Comparison of ENCODE assay signal across 24 cellular contexts in genomic region chr14:70833884-70834283, GRCh38.
"Had no signal": no experiment of that assay in that cellular context is flagged by ENCODE, and none has a peak within 500 bp of the region (broad histone marks: within the 10 kb centered on the region; RNA-seq: fewer than 3 reads in every experiment).

No MANE protein-coding gene starts in this region.

- H3K9me3 ChIP-seq: ovary, psoas muscle, right lobe of liver, sigmoid colon, stomach, thyroid gland, uterus had no signal

- H3K36me3 ChIP-seq: neural progenitor cell, ovary, right lobe of liver, sigmoid colon, stomach, thoracic aorta, thyroid gland, tibial nerve, uterus had no signal

- H2AFZ ChIP-seq: neural progenitor cell, parathyroid adenoma had no signal

- ATAC-seq: naive thymus-derived CD4-positive, alpha-beta T cell; natural killer cell; psoas muscle; right cardiac atrium; right lobe of liver; stimulated activated effector memory CD8-positive, alpha-beta T cell treated with anti-CD3 and anti-CD28 coated beads, Interleukin-12 subunit alpha, Interleukin-12 subunit beta, amount 100 ng/mL, for 72 hours; stimulated activated naive B cell treated with anti-CD40 and anti-IgM and Interleukin-4, amounts not matched to agents 10 μg/mL and 1 μg/mL and 100 μg/mL, for 72 hours had no signal

- H3K4me3 ChIP-seq: neural progenitor cell, ovary, psoas muscle, right lobe of liver, sigmoid colon, stomach, thoracic aorta, thyroid gland, tibial nerve, uterus had no signal

- H3K79me2 ChIP-seq: parathyroid adenoma had no signal

- DNase-seq: naive thymus-derived CD4-positive, alpha-beta T cell; natural killer cell; occipital lobe; ovary; posterior cingulate gyrus; psoas muscle; right cardiac atrium; right lobe of liver; sigmoid colon; small intestine; stimulated activated CD4-positive, alpha-beta T cell treated with anti-CD3 and anti-CD28 coated beads, Interleukin-15, amount 100 ng/mL, for 24 hours; stimulated activated CD4-positive, alpha-beta T cell treated with anti-CD3 and anti-CD28 coated beads, Interleukin-2, amount 100 ng/mL, for 24 hours; stimulated activated CD4-positive, alpha-beta T cell treated with anti-CD3 and anti-CD28 coated beads, Interleukin-2, amount 100 ng/mL, for 48 hours; stimulated activated CD4-positive, alpha-beta T cell treated with anti-CD3 and anti-CD28 coated beads, Interleukin-4, amount 100 ng/mL, for 24 hours; stimulated activated naive B cell treated with anti-CD40 and anti-IgM and Interleukin-4, amounts not matched to agents 10 μg/mL and 1 μg/mL and 100 μg/mL, for 72 hours; stimulated activated naive CD4-positive, alpha-beta T cell treated with Interleukin-2 at 50 U/mL for 16 hours; stomach; thyroid gland; uterus had no signal

- H3K4me1 ChIP-seq: neural progenitor cell, parathyroid adenoma, psoas muscle, sigmoid colon, stomach, tibial nerve, uterus had no signal

- H3K27me3 ChIP-seq: neural progenitor cell, ovary, right lobe of liver, sigmoid colon, stomach, thyroid gland, tibial nerve, uterus had no signal

- H3K4me2 ChIP-seq: neural progenitor cell had no signal

- H3K9ac ChIP-seq: neural progenitor cell, parathyroid adenoma had no signal

- H3K27ac ChIP-seq: neural progenitor cell, ovary, parathyroid adenoma, psoas muscle, right lobe of liver, sigmoid colon, stomach, thoracic aorta, thyroid gland, tibial nerve had no signal

- FAIRE-seq: small intestine had no signal
